Comparison of ENCODE assay signal across 7 cellular contexts in the genomic region with DNA sequence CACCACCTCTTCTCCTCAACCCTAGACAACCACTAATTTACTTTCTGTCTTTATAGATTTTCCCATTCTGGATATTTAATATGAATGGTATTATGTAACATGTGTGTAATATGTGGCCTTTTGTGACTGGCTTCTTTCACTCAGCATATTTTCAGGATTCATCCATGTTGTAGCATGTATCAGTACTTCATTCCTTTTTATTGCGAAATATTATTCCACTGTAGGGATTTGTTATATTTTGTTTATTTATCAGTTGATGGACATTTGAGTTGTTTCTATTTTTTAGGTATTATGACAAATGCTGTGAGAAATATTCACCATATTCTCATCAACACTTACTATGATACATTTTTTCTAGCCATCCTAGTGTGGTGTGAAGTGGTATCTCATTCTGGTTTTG.
"Had no signal": no experiment of that assay in that cellular context is flagged by ENCODE, and none has a peak within 500 bp of the region (broad histone marks: within the 10 kb centered on the region; RNA-seq: fewer than 3 reads in every experiment).

No MANE protein-coding gene starts in this region.

- DNase-seq: KBM-7, KG1 had no signal

- ATAC-seq: HepG2 had no signal

- H3K4me1 Mint-ChIP-seq: IgD-negative memory B cell had no signal

- H3K4me3 Mint-ChIP-seq: IgD-negative memory B cell had no signal

- H3K4me2 ChIP-seq: KMS-11 had no signal

- H3K27ac ChIP-seq: HL-60, KMS-11 had no signal

- FAIRE-seq: HepG2, HTR-8/SVneo had no signal

- H3K9ac ChIP-seq: KMS-11 had no signal

- H3K36me3 Mint-ChIP-seq: IgD-negative memory B cell had no signal

- H3K27ac Mint-ChIP-seq: IgD-negative memory B cell had no signal
